19 cellular contexts compared by ENCODE assay signal in genomic region chr1:100469578-100469977, GRCh38.
"Had no signal": no experiment of that assay in that cellular context is flagged by ENCODE, and none has a peak within 500 bp of the region (broad histone marks: within the 10 kb centered on the region; RNA-seq: fewer than 3 reads in every experiment).

No MANE protein-coding gene starts in this region.

- DNase-seq: activated CD4-positive, alpha-beta T cell treated with anti-CD3 and anti-CD28 coated beads for 1 hour; activated CD8-positive, alpha-beta memory T cell treated with anti-CD3 and anti-CD28 coated beads, Interleukin-2, amount 50 U/mL, for 4 hours; activated naive CD4-positive, alpha-beta T cell; activated T-cell treated with anti-CD3 and anti-CD28 coated beads, Interleukin-2, amount 50 U/mL, for 4 hours; adrenal gland; brain microvascular endothelial cell; colonic mucosa; dorsolateral prefrontal cortex; glutamatergic neuron; kidney glomerular epithelial cell; nephron progenitor cell; nucleus accumbens; posterior cingulate gyrus; sigmoid colon; stimulated activated CD4-positive, alpha-beta T cell treated with anti-CD3 and anti-CD28 coated beads, Interleukin-15, amount 100 ng/mL, for 24 hours; stomach; trophoblast cell; uterus had no signal

- ATAC-seq: activated T-cell treated with anti-CD3 and anti-CD28 coated beads, Interleukin-2, amount 50 U/mL, for 4 hours; stimulated activated memory B cell treated with anti-CD40 and anti-IgM and Interleukin-4, amounts not matched to agents 10 μg/mL and 1 μg/mL and 100 μg/mL, for 72 hours had no signal
